Comparison of ENCODE assay signal across 1 cellular context in genomic region chr10:112821663-112822062, GRCh38.
TF ChIP-seq lines count a peak whose summit lies in the region.

No MANE protein-coding gene starts in this region.

TF ChIP-seq in liver, 16 proteins besides CTCF, POLR2A, EP300 and RAD21:
- TF ChIP-seq JUND (IDR thresholded peaks at IDR 0.05) = no peak
- peak in 1 of 2 donors; percentile 46 for TF ChIP-seq GABPA (IDR thresholded peaks at IDR 0.05 in 1 of 2, conservative IDR thresholded peaks at IDR 0.05 in 1 of 2)
- TF ChIP-seq REST (IDR thresholded peaks at IDR 0.05) = peak; percentile 45
- no peak for TF ChIP-seq ATF3 (IDR thresholded peaks at IDR 0.05)
- peak in 1 of 2 donors; percentile 55 for TF ChIP-seq EGR1 (IDR thresholded peaks at IDR 0.05; ENCODE audit: low read depth in 2 of 2)
- TF ChIP-seq ZBTB33 (IDR thresholded peaks at IDR 0.05) = no peak
- TF ChIP-seq MAX (IDR thresholded peaks at IDR 0.05) = peak; percentile 46
- TF ChIP-seq HNF4G (IDR thresholded peaks at IDR 0.05) = no peak
- no peak for TF ChIP-seq FOXA1 (IDR thresholded peaks at IDR 0.05)
- peak; percentile 38 for TF ChIP-seq YY1 (IDR thresholded peaks at IDR 0.05)
- TF ChIP-seq NR2F2 (IDR thresholded peaks at IDR 0.05) = peak; percentile 62
- no peak for TF ChIP-seq FOXA2 (IDR thresholded peaks at IDR 0.05)
- TF ChIP-seq SP1 (IDR thresholded peaks at IDR 0.05) = peak; percentile 82
- TF ChIP-seq RXRA (IDR thresholded peaks at IDR 0.05) = peak; percentile 77 to 89
- TF ChIP-seq TAF1 (conservative IDR thresholded peaks at IDR 0.05) = peak; percentile 84
- TF ChIP-seq HNF4A (conservative IDR thresholded peaks at IDR 0.05) = peak; percentile 77 to 78
